ENCODE assay signal across 1 cellular context in genomic region chr6:44659676-44660170, GRCh38.
TF ChIP-seq lines count a peak whose summit lies in the region.

No MANE protein-coding gene starts in this region.

TF ChIP-seq in WTC11, 78 proteins besides CTCF, POLR2A, EP300 and RAD21 (continued from another document):
- TF ChIP-seq, protein P1, sequence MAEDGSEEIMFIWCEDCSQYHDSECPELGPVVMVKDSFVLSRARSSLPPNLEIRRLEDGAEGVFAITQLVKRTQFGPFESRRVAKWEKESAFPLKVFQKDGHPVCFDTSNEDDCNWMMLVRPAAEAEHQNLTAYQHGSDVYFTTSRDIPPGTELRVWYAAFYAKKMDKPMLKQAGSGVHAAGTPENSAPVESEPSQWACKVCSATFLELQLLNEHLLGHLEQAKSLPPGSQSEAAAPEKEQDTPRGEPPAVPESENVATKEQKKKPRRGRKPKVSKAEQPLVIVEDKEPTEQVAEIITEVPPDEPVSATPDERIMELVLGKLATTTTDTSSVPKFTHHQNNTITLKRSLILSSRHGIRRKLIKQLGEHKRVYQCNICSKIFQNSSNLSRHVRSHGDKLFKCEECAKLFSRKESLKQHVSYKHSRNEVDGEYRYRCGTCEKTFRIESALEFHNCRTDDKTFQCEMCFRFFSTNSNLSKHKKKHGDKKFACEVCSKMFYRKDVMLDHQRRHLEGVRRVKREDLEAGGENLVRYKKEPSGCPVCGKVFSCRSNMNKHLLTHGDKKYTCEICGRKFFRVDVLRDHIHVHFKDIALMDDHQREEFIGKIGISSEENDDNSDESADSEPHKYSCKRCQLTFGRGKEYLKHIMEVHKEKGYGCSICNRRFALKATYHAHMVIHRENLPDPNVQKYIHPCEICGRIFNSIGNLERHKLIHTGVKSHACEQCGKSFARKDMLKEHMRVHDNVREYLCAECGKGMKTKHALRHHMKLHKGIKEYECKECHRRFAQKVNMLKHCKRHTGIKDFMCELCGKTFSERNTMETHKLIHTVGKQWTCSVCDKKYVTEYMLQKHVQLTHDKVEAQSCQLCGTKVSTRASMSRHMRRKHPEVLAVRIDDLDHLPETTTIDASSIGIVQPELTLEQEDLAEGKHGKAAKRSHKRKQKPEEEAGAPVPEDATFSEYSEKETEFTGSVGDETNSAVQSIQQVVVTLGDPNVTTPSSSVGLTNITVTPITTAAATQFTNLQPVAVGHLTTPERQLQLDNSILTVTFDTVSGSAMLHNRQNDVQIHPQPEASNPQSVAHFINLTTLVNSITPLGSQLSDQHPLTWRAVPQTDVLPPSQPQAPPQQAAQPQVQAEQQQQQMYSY (CRISPR knock-in tag; IDR thresholded peaks at IDR 0.05): no peak
- TF ChIP-seq HMGA2 (CRISPR knock-in tag; IDR thresholded peaks at IDR 0.05) (no peak), RELA (CRISPR knock-in tag; IDR thresholded peaks at IDR 0.05; ENCODE audit: borderline replicate concordance) (no peak), ATF1 (CRISPR knock-in tag; IDR thresholded peaks at IDR 0.05) (no peak), EMX1 (CRISPR knock-in tag; IDR thresholded peaks at IDR 0.05) (no peak)
